Comparison of ENCODE assay signal across 8 cellular contexts in the genomic region with DNA sequence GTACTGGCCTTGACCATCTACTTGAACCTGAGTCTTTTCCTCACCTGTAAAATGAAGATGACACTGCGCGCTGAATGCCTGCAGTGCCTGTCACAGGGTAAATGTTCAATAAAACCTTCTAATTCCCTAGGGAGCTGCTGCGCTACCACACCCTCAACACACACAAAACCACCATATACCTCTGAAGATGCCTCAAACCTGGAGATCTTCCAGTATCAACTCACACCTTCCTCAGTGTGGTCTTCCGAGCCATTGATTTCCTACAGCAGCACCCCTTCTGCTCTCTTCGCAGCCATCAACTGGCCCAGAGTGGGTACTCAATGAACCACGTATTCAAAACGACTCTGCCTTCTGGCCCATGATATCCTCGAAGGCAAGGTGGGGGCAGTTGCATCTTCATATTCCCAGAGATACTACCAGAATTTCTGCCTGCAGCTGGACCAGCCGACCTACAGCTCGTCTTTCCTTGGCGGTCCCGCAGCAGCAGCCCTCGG. TPM values are rescaled to one million over a fixed set of nuclear protein-coding genes. Genes with fewer than 3 reads are reported as not detected.
DNase-seq lines count a peak whose midpoint lies in the region; ATAC-seq and TF ChIP-seq lines count a peak whose summit lies in the region.

No MANE protein-coding gene starts in this region.

- H3K4me1 ChIP-seq in breast epithelium: peaks cover 0 to 13% of the 10 kb centered on the region in 2 donors

- no peaks in the 10 kb centered on the region for H3K27me3 Mint-ChIP-seq in mesothelial cell of epicardium (ENCODE audit: low read depth)

- H3K27me3 ChIP-seq in breast epithelium: no peaks in the 10 kb centered on the region

- H3K4me3 ChIP-seq in GM12864 (ENCODE audit: low read depth, low read length) (peak overlapping the region; percentile 82), breast epithelium (peak overlapping the region; percentile 80 to 98 (median 94))

- peaks cover 37% of the 10 kb centered on the region for H3K4me1 Mint-ChIP-seq in mesothelial cell of epicardium

- H3K9me3 Mint-ChIP-seq in mesothelial cell of epicardium: no peaks in the 10 kb centered on the region

- intact Hi-C loops in breast epithelium (cut with DNase I; ENCODE audit: low total_unique reads): no loop called here

- peak overlapping the region; percentile 100 for H3K27ac Mint-ChIP-seq in mesothelial cell of epicardium

- peaks cover 24% of the 10 kb centered on the region for H3K36me3 Mint-ChIP-seq in mesothelial cell of epicardium

- H3K9me3 ChIP-seq in breast epithelium: no peaks in the 10 kb centered on the region

- peak overlapping the region; percentile 93 to 97 for H3K27ac ChIP-seq in breast epithelium

- no peak for DNase-seq in GM12864 (ENCODE audit: low read depth)
- no peak for DNase-seq in breast epithelium (ENCODE audit: low spot score in 2 of 2)
- DNase-seq in mesothelial cell of epicardium (ENCODE audit: low spot score in 2 of 2, unreplicated experiment in 2 of 2): no peak
- no peak for DNase-seq in HPDE6-E6E7 (ENCODE audit: extremely low spot score)
- no peak for DNase-seq in NCI-H2107 (lab: John Stamatoyannopoulos, UW)
- DNase-seq in stimulated activated CD4-positive, alpha-beta T cell treated with anti-CD3 and anti-CD28 coated beads, Interleukin-4, amount 100 ng/mL, for 4 hours: no peak
- DNase-seq in NCI-H2196 treated with DMSO at 0.1 percent for 48 hours (lab: John Stamatoyannopoulos, UW; ENCODE audit: unreplicated experiment): no peak

- peak; percentile 1 for ATAC-seq in HG03432 (IDR thresholded peaks at IDR 0.05; ENCODE audit: unreplicated experiment)

- TF ChIP-seq CTCF in GM12864 (IDR thresholded peaks at IDR 0.05; ENCODE audit: low read depth, low read length, missing control alignments) (no peak), breast epithelium (IDR thresholded peaks at IDR 0.05) (no peak), mesothelial cell of epicardium (IDR thresholded peaks at IDR 0.05; ENCODE audit: unreplicated experiment) (no peak)

- TF ChIP-seq POLR2A in breast epithelium (IDR thresholded peaks at IDR 0.05): no peak

- peak overlapping the region; percentile 100 for H3K4me3 Mint-ChIP-seq in mesothelial cell of epicardium

- H3K36me3 ChIP-seq in breast epithelium: peaks cover 7% of the 10 kb centered on the region

RNA-seq across cellular contexts. Expression of a gene that starts 0.7 kb away (rescaled TPM):
- total RNA-seq in breast epithelium (1,000 to 10,000 TPM in 1 of 3 donors, 100 to 1,000 TPM in 2; 945 to 1,485 (median 950) TPM), mesothelial cell of epicardium (1,710 to 1,896 TPM (median 1,851 TPM) in 3 replicates)

RNA-seq across cellular contexts. Expression of a gene that starts 44.2 kb away (rescaled TPM):
- total RNA-seq in breast epithelium: 1 to 10 TPM; 1.8 to 5.6 (median 4.7) TPM
- 13.2 to 14.4 TPM (median 14.0 TPM) in 3 replicates for total RNA-seq in mesothelial cell of epicardium
